In the genomic region with DNA sequence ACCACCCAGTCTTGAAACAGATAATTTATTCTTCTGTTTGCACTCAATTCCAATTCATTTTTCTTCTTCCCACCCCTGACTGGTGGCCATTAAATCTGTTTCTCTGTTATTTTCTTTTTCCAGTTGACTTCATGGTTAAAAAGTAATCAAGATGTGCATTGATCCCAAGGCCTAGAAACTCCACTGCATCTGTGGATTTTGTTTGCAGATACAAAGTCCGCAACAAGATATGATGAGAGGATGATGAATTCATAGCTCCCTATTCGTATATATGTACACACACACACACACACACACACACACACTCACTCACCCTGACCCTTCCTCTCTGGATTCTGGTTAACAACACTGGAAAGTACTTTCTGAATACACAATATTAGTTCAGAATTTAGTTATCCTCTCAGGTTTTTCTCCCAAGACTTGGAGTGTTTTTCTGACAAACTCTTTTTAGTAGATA, we compare ENCODE assay signal across 2 cellular contexts.
A peak's percentile ranks its signal among the peaks of the same experiment; 100 is the strongest.
TF ChIP-seq lines count a peak whose summit lies in the region.

No MANE protein-coding gene starts in this region.

TF ChIP-seq in endothelial cell of umbilical vein, 7 proteins besides CTCF, POLR2A, EP300 and RAD21:
- TF ChIP-seq GATA2 (IDR thresholded peaks at IDR 0.05; ENCODE audit: insufficient read depth, insufficient read length, low read depth, low read length) (no peak), POLR2AphosphoS5 (IDR thresholded peaks at IDR 0.05; ENCODE audit: insufficient read depth, low read depth, low read length) (no peak), MAX (IDR thresholded peaks at IDR 0.05; ENCODE audit: insufficient read depth, insufficient read length) (no peak), FOS (IDR thresholded peaks at IDR 0.05; ENCODE audit: borderline replicate concordance, insufficient read depth, low read length) (no peak), MYC (IDR thresholded peaks at IDR 0.05; ENCODE audit: low read depth, low read length) (no peak), JUN (IDR thresholded peaks at IDR 0.05; ENCODE audit: borderline replicate concordance, insufficient read depth, insufficient read length, low read depth) (no peak), EZH2 (IDR thresholded peaks at IDR 0.05; ENCODE audit: borderline replicate concordance, low read depth, low read length, severe bottlenecking) (no peak)

TF ChIP-seq in liver, 16 proteins besides CTCF, POLR2A, EP300 and RAD21:
- TF ChIP-seq, protein P1, sequence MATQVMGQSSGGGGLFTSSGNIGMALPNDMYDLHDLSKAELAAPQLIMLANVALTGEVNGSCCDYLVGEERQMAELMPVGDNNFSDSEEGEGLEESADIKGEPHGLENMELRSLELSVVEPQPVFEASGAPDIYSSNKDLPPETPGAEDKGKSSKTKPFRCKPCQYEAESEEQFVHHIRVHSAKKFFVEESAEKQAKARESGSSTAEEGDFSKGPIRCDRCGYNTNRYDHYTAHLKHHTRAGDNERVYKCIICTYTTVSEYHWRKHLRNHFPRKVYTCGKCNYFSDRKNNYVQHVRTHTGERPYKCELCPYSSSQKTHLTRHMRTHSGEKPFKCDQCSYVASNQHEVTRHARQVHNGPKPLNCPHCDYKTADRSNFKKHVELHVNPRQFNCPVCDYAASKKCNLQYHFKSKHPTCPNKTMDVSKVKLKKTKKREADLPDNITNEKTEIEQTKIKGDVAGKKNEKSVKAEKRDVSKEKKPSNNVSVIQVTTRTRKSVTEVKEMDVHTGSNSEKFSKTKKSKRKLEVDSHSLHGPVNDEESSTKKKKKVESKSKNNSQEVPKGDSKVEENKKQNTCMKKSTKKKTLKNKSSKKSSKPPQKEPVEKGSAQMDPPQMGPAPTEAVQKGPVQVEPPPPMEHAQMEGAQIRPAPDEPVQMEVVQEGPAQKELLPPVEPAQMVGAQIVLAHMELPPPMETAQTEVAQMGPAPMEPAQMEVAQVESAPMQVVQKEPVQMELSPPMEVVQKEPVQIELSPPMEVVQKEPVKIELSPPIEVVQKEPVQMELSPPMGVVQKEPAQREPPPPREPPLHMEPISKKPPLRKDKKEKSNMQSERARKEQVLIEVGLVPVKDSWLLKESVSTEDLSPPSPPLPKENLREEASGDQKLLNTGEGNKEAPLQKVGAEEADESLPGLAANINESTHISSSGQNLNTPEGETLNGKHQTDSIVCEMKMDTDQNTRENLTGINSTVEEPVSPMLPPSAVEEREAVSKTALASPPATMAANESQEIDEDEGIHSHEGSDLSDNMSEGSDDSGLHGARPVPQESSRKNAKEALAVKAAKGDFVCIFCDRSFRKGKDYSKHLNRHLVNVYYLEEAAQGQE (IDR thresholded peaks at IDR 0.05), result peak; percentile 32
- TF ChIP-seq, protein P2, sequence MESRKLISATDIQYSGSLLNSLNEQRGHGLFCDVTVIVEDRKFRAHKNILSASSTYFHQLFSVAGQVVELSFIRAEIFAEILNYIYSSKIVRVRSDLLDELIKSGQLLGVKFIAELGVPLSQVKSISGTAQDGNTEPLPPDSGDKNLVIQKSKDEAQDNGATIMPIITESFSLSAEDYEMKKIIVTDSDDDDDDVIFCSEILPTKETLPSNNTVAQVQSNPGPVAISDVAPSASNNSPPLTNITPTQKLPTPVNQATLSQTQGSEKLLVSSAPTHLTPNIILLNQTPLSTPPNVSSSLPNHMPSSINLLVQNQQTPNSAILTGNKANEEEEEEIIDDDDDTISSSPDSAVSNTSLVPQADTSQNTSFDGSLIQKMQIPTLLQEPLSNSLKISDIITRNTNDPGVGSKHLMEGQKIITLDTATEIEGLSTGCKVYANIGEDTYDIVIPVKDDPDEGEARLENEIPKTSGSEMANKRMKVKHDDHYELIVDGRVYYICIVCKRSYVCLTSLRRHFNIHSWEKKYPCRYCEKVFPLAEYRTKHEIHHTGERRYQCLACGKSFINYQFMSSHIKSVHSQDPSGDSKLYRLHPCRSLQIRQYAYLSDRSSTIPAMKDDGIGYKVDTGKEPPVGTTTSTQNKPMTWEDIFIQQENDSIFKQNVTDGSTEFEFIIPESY (IDR thresholded peaks at IDR 0.05), result no peak
- no peak for TF ChIP-seq GABPA (IDR thresholded peaks at IDR 0.05 in 1 of 2, conservative IDR thresholded peaks at IDR 0.05 in 1 of 2)
- TF ChIP-seq FOXA1 (IDR thresholded peaks at IDR 0.05), result peak; percentile 70
- TF ChIP-seq YY1 (IDR thresholded peaks at IDR 0.05), result peak; percentile 94
- TF ChIP-seq FOXA2 (IDR thresholded peaks at IDR 0.05), result peak; percentile 65
- TF ChIP-seq RXRA (IDR thresholded peaks at IDR 0.05), result peak; percentile 52 to 75
- peak; percentile 26 to 59 for TF ChIP-seq JUND (IDR thresholded peaks at IDR 0.05)
- peak; percentile 57 for TF ChIP-seq MAX (IDR thresholded peaks at IDR 0.05)
- TF ChIP-seq NR2F2 (IDR thresholded peaks at IDR 0.05), result peak; percentile 30
- no peak for TF ChIP-seq EGR1 (IDR thresholded peaks at IDR 0.05; ENCODE audit: low read depth in 2 of 2)
- peak; percentile 63 for TF ChIP-seq ATF3 (IDR thresholded peaks at IDR 0.05)
- peak; percentile 82 for TF ChIP-seq HNF4G (IDR thresholded peaks at IDR 0.05)
- no peak for TF ChIP-seq TAF1 (conservative IDR thresholded peaks at IDR 0.05)
- peak; percentile 86 for TF ChIP-seq SP1 (IDR thresholded peaks at IDR 0.05)
- TF ChIP-seq HNF4A (conservative IDR thresholded peaks at IDR 0.05), result peak; percentile 94 to 95
TF ChIP-seq in liver: peak in this region for 12.
